16 cellular contexts compared by ENCODE assay signal in genomic region chr2:146317959-146318358, GRCh38.
A peak's percentile ranks its signal among the peaks of the same experiment; 100 is the strongest.
DNase-seq lines count a peak whose midpoint lies in the region; ATAC-seq and TF ChIP-seq lines count a peak whose summit lies in the region.
"Had no signal": no experiment of that assay in that cellular context is flagged by ENCODE, and none has a peak within 500 bp of the region (broad histone marks: within the 10 kb centered on the region; RNA-seq: fewer than 3 reads in every experiment).

No MANE protein-coding gene starts in this region.

- no peak for TF ChIP-seq POLR2A in GM18505 (IDR thresholded peaks at IDR 0.05; ENCODE audit: borderline replicate concordance, extremely low read depth, insufficient read depth, insufficient read length)

- H3K27ac Mint-ChIP-seq in activated CD4-positive, alpha-beta memory T cell treated with anti-CD3 and anti-CD28 coated beads, Interleukin-2, amount 10 ng/mL, durations not matched to agents 7 days and 5 days: no peak overlapping the region
- H3K27ac Mint-ChIP-seq: CD8-positive, alpha-beta memory T cell; T-helper 1 cell treated with Interleukin-12 subunit alpha and Interleukin-12 subunit beta and Interleukin-4 antibody, amounts not matched to agents 30 μg/mL and 1 μg/mL, for 36 hours had no signal

- no peak for ATAC-seq in GM18505 (IDR thresholded peaks at IDR 0.05; ENCODE audit: unreplicated experiment)
- ATAC-seq: left cardiac atrium had no signal

- H4K91ac ChIP-seq in mesenchymal stem cell (ENCODE audit: low read length): no peak overlapping the region

- no peak overlapping the region for H2AK5ac ChIP-seq in mesenchymal stem cell (ENCODE audit: low read length, severe bottlenecking)

- H3K14ac ChIP-seq in mesenchymal stem cell (ENCODE audit: low read length in 2 of 2): no peak overlapping the region

- H3K4me3 ChIP-seq in brain microvascular endothelial cell (ENCODE audit: low read depth, low read length) (no peak overlapping the region), mesenchymal stem cell (ENCODE audit: insufficient read depth in 1 of 2, low read depth in 1 of 2, low read length in 2 of 2) (no peak overlapping the region), PC-9 (no peak overlapping the region)

- H2BK15ac ChIP-seq in mesenchymal stem cell (ENCODE audit: low read depth, poor library complexity, severe bottlenecking): no peak overlapping the region

- CTCF ChIA-PET in activated CD4-positive, alpha-beta memory T cell treated with anti-CD3 and anti-CD28 coated beads, Interleukin-2, amount 10 ng/mL, durations not matched to agents 7 days and 5 days (lab: Charles Lee): no interaction called here
- CTCF ChIA-PET in PC-9 (lab: Charles Lee): no interaction called here

- no peak overlapping the region for H2BK5ac ChIP-seq in mesenchymal stem cell (ENCODE audit: low read depth, low read length, poor library complexity, severe bottlenecking)

- no peak overlapping the region for H3K4ac ChIP-seq in mesenchymal stem cell (ENCODE audit: low read depth in 1 of 2, low read length in 2 of 2)

- no peaks in the 10 kb centered on the region for H3K9me2 ChIP-seq in PC-9 (ENCODE audit: insufficient read depth)

- no peaks in the 10 kb centered on the region for H3K36me3 ChIP-seq in brain microvascular endothelial cell (replicated peaks)
- no peaks in the 10 kb centered on the region for H3K36me3 ChIP-seq in mesenchymal stem cell (ENCODE audit: control insufficient read depth in 1 of 2, insufficient read depth in 2 of 2, low read depth in 1 of 2, low read length in 2 of 2)
- H3K36me3 ChIP-seq in PC-9 (ENCODE audit: low read depth): no peaks in the 10 kb centered on the region

- in situ Hi-C loops in brain microvascular endothelial cell (cut with HindIII; ENCODE audit: low pct_ligation_motif_present, low sequenced_read_pairs): no loop called here

- H4K20me1 ChIP-seq in PC-9 (ENCODE audit: insufficient read depth): no peaks in the 10 kb centered on the region

- no peak overlapping the region for H4K8ac ChIP-seq in mesenchymal stem cell (ENCODE audit: low read length)

- H2AFZ ChIP-seq in mesenchymal stem cell (ENCODE audit: low read depth, low read length): no peak overlapping the region
- no peak overlapping the region for H2AFZ ChIP-seq in PC-9
- H2AFZ ChIP-seq: parathyroid adenoma had no signal

- H3K36me3 Mint-ChIP-seq in activated CD4-positive, alpha-beta memory T cell treated with anti-CD3 and anti-CD28 coated beads, Interleukin-2, amount 10 ng/mL, durations not matched to agents 7 days and 5 days (ENCODE audit: low read depth): no peaks in the 10 kb centered on the region
- H3K36me3 Mint-ChIP-seq: CD8-positive, alpha-beta memory T cell had no signal

- intact Hi-C loops in PC-9 (cut with micrococcal nuclease; ENCODE audit: unreplicated experiment): loop anchor here (10.0 kb wide), 1 partner anchor 563 kb away; no protein-coding TSS in a partner anchor

- H3K9me3 ChIP-seq in mesenchymal stem cell (ENCODE audit: control insufficient read depth, low read length) (no peaks in the 10 kb centered on the region), PC-9 (ENCODE audit: insufficient read depth, low read depth) (no peaks in the 10 kb centered on the region)

- H3K9me3 Mint-ChIP-seq in activated CD4-positive, alpha-beta memory T cell treated with anti-CD3 and anti-CD28 coated beads, Interleukin-2, amount 10 ng/mL, durations not matched to agents 7 days and 5 days: no peaks in the 10 kb centered on the region
- H3K9me3 Mint-ChIP-seq: T-helper 1 cell treated with Interleukin-12 subunit alpha and Interleukin-12 subunit beta and Interleukin-4 antibody, amounts not matched to agents 30 μg/mL and 1 μg/mL, for 36 hours had no signal

- TF ChIP-seq CTCF in brain microvascular endothelial cell (IDR thresholded peaks at IDR 0.05; ENCODE audit: low read depth, low read length, missing control alignments) (no peak), PC-9 (conservative IDR thresholded peaks at IDR 0.05) (no peak)

- H3K27me3 Mint-ChIP-seq in activated CD4-positive, alpha-beta memory T cell treated with anti-CD3 and anti-CD28 coated beads, Interleukin-2, amount 10 ng/mL, durations not matched to agents 7 days and 5 days: no peaks in the 10 kb centered on the region
- H3K27me3 Mint-ChIP-seq: CD8-positive, alpha-beta memory T cell had no signal

- no CpG with 5 or more reads among the region's 2 CpGs for WGBS in mesenchymal stem cell

- no peak overlapping the region for H3K4me3 Mint-ChIP-seq in activated CD4-positive, alpha-beta memory T cell treated with anti-CD3 and anti-CD28 coated beads, Interleukin-2, amount 10 ng/mL, durations not matched to agents 7 days and 5 days
- H3K4me3 Mint-ChIP-seq: CD8-positive, alpha-beta memory T cell; T-helper 1 cell treated with Interleukin-12 subunit alpha and Interleukin-12 subunit beta and Interleukin-4 antibody, amounts not matched to agents 30 μg/mL and 1 μg/mL, for 36 hours had no signal

- no peaks in the 10 kb centered on the region for H3K4me1 Mint-ChIP-seq in activated CD4-positive, alpha-beta memory T cell treated with anti-CD3 and anti-CD28 coated beads, Interleukin-2, amount 10 ng/mL, durations not matched to agents 7 days and 5 days
- H3K4me1 Mint-ChIP-seq: CD8-positive, alpha-beta memory T cell had no signal

- H3K27me3 ChIP-seq in brain microvascular endothelial cell (replicated peaks) (no peaks in the 10 kb centered on the region), mesenchymal stem cell (ENCODE audit: control insufficient read depth in 1 of 2, insufficient read depth in 1 of 2, low read length in 2 of 2) (no peaks in the 10 kb centered on the region), PC-9 (ENCODE audit: insufficient read depth, low read depth) (no peaks in the 10 kb centered on the region)

- H3K4me2 ChIP-seq in mesenchymal stem cell (ENCODE audit: low read length, poor library complexity, severe bottlenecking) (no peak overlapping the region), PC-9 (no peak overlapping the region)

- H3K4me1 ChIP-seq in mesenchymal stem cell (ENCODE audit: control insufficient read depth, insufficient read depth, low read depth, low read length) (peaks cover 2% of the 10 kb centered on the region), PC-9 (replicated peaks; ENCODE audit: insufficient read depth) (no peaks in the 10 kb centered on the region)
- H3K4me1 ChIP-seq: parathyroid adenoma had no signal

- DNase-seq in AML-193 (lab: John Stamatoyannopoulos, UW): peak; percentile 23 to 39
- peak; percentile 72 for DNase-seq in LHCN-M2 (ENCODE audit: low read depth)
- DNase-seq in brain microvascular endothelial cell: peak; percentile 74
- DNase-seq in mesenchymal stem cell: peak; percentile 62
- DNase-seq in activated CD4-positive, alpha-beta memory T cell treated with anti-CD3 and anti-CD28 coated beads, Interleukin-2, amount 10 ng/mL, durations not matched to agents 7 days and 5 days: no peak
- no peak for DNase-seq in DMS 273 treated with DMSO at 0.1 percent for 48 hours (lab: John Stamatoyannopoulos, UW)
- DNase-seq in PC-9: no peak
- DNase-seq: activated naive CD4-positive, alpha-beta T cell treated with anti-CD3 and anti-CD28 coated beads, Interleukin-2, amount 50 U/mL, for 16 hours; CD8-positive, alpha-beta memory T cell; left cardiac atrium; NCI-H187; NCI-H524; stimulated activated CD4-positive, alpha-beta T cell treated with anti-CD3 and anti-CD28 coated beads, Interleukin-15, amount 100 ng/mL, for 24 hours had no signal

- H3K27ac ChIP-seq in brain microvascular endothelial cell (peak overlapping the region; percentile 16), mesenchymal stem cell (ENCODE audit: low read length, poor library complexity, severe bottlenecking) (no peak overlapping the region), PC-9 (no peak overlapping the region)
- H3K27ac ChIP-seq: parathyroid adenoma had no signal

- POLR2A ChIA-PET in activated CD4-positive, alpha-beta memory T cell treated with anti-CD3 and anti-CD28 coated beads, Interleukin-2, amount 10 ng/mL, durations not matched to agents 7 days and 5 days (lab: Charles Lee): no interaction called here
- POLR2A ChIA-PET in PC-9 (lab: Charles Lee; ENCODE audit: unreplicated experiment): no interaction called here

- H2BK12ac ChIP-seq in mesenchymal stem cell (ENCODE audit: low read length in 2 of 2): no peak overlapping the region

- peak overlapping the region; percentile 55 for H3K9ac ChIP-seq in mesenchymal stem cell (ENCODE audit: low read length)
- H3K9ac ChIP-seq: parathyroid adenoma had no signal

- no TSS peak for BruUV-seq in PC-9 (replicated peaks; lab: Mats Ljungman, UMichigan)

- no peaks in the 10 kb centered on the region for H3K79me1 ChIP-seq in mesenchymal stem cell (replicated peaks; ENCODE audit: low read length, poor library complexity, severe bottlenecking)

- no peak overlapping the region for H3K23ac ChIP-seq in mesenchymal stem cell (ENCODE audit: low read length in 2 of 2)

- no peak overlapping the region for H2BK120ac ChIP-seq in mesenchymal stem cell (ENCODE audit: low read depth, low read length)

- H3K18ac ChIP-seq in mesenchymal stem cell (ENCODE audit: low read depth in 1 of 2, low read length in 2 of 2): no peak overlapping the region

- no peaks in the 10 kb centered on the region for H3K79me2 ChIP-seq in PC-9 (ENCODE audit: low read depth)
- H3K79me2 ChIP-seq: parathyroid adenoma had no signal

- H3F3A ChIP-seq in PC-9 (ENCODE audit: insufficient read depth, low read depth): no peaks in the 10 kb centered on the region

Comparison
In these comparisons a context has a peak if more than half of its experiments do, and no peak if none do; other contexts are left out.
1. DNase-seq: peak in AML-193 (2 of 2), LHCN-M2 (single experiment), brain microvascular endothelial cell (single experiment) and mesenchymal stem cell (single experiment); none in activated CD4-positive, alpha-beta memory T cell treated with anti-CD3 and anti-CD28 coated beads, Interleukin-2, amount 10 ng/mL, durations not matched to agents 7 days and 5 days (single experiment), DMS 273 treated with DMSO at 0.1 percent for 48 hours (single experiment) and PC-9 (0 of 2).